15 cellular contexts compared by ENCODE assay signal in the genomic region with DNA sequence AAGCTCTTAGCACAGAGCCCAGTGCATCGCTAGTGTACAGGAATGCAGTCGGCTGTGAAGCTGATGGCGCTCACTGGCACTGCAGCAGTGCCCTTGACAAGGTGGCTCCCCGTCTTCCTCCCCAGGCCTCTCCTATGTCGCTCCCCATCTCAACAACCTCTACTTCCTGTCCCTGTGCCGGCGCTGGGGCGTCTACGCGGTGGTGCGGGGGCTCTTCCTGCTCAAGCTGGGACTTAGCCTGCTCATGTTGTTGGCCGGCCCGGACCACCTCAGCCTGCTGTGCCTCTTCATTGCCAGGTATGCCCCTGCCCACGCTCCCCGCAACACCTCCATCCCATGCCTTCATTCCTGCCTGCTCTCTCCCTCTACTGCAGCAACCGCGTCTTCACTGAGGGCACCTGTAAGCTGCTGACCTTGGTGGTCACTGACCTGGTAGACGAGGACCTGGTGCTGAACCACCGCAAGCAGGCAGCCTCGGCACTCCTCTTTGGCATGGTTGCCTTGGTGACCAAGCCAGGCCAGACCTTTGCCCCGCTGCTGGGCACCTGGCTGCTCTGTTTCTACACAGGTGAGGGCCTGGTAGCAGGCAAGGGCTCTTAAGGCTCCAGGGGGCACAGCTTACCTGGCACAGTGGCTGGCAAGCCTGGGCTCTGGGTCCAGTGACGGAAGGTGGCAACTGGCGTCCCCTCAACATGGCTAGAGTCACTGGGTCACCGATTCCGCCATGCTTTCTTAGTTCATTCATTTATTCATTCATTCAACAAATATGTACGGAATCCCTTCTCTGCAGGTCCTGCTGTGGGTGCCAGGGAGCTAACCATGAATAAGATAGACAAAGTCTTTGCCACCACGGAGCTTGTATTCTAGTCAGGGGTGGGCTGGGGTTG. TPM values are rescaled to one million over a fixed set of nuclear protein-coding genes. Genes with fewer than 3 reads are reported as not detected.
DNase-seq lines count a peak whose midpoint lies in the region; TF ChIP-seq lines count a peak whose summit lies in the region.
"Had no signal": no experiment of that assay in that cellular context is flagged by ENCODE, and none has a peak within 500 bp of the region (broad histone marks: within the 10 kb centered on the region; RNA-seq: fewer than 3 reads in every experiment).

No MANE protein-coding gene starts in this region.

- no peaks in the 10 kb centered on the region for H3K9me3 ChIP-seq in neuronal stem cell (replicated peaks in 1 of 2; ENCODE audit: control insufficient read depth in 2 of 2, insufficient read depth in 1 of 2, low read depth in 1 of 2, low read length in 2 of 2)
- H3K9me3 ChIP-seq: psoas muscle had no signal

- H2BK12ac ChIP-seq in neuronal stem cell (ENCODE audit: low read length), result no peak overlapping the region

- no peak overlapping the region for H3K4ac ChIP-seq in neuronal stem cell (ENCODE audit: low read length)

- no peak overlapping the region for H3K4me3 Mint-ChIP-seq in activated CD4-positive, alpha-beta memory T cell treated with anti-CD3 and anti-CD28 coated beads for 36 hours
- peak overlapping the region; percentile 30 for H3K4me3 Mint-ChIP-seq in activated naive CD8-positive, alpha-beta T cell
- H3K4me3 Mint-ChIP-seq in mesothelial cell of epicardium, result no peak overlapping the region
- H3K4me3 Mint-ChIP-seq: nephron had no signal

- peak overlapping the region; percentile 74 for H2BK120ac ChIP-seq in neuronal stem cell (ENCODE audit: low read depth, low read length)

- no peak overlapping the region for H3K4me2 ChIP-seq in neuronal stem cell (ENCODE audit: insufficient read depth, low read length, poor library complexity, severe bottlenecking)

- peak; percentile 63 for DNase-seq in activated CD8-positive, alpha-beta memory T cell treated with anti-CD3 and anti-CD28 coated beads for 24 hours
- DNase-seq in activated CD8-positive, alpha-beta memory T cell treated with anti-CD3 and anti-CD28 coated beads, Interleukin-2, amount 50 U/mL, for 48 hours, result no peak
- DNase-seq in activated CD4-positive, alpha-beta memory T cell treated with anti-CD3 and anti-CD28 coated beads for 36 hours, result peak; percentile 31
- DNase-seq in neuronal stem cell (ENCODE audit: low spot score) (no peak), mesothelial cell of epicardium (ENCODE audit: low spot score in 2 of 2, unreplicated experiment in 2 of 2) (no peak), anterior cingulate cortex (lab: John Stamatoyannopoulos, UW) (no peak), LoVo (ENCODE audit: low spot score) (no peak)
- DNase-seq: amniotic stem cell, mammary epithelial cell, NCI-H345 had no signal

- H3K9me3 Mint-ChIP-seq in activated CD4-positive, alpha-beta memory T cell treated with anti-CD3 and anti-CD28 coated beads for 36 hours, result no peaks in the 10 kb centered on the region
- no peaks in the 10 kb centered on the region for H3K9me3 Mint-ChIP-seq in activated naive CD8-positive, alpha-beta T cell (ENCODE audit: low read depth)
- H3K9me3 Mint-ChIP-seq in mesothelial cell of epicardium, result no peaks in the 10 kb centered on the region
- H3K9me3 Mint-ChIP-seq: nephron had no signal

- TF ChIP-seq CTCF in mesothelial cell of epicardium (IDR thresholded peaks at IDR 0.05; ENCODE audit: unreplicated experiment), result no peak

- H3K18ac ChIP-seq in neuronal stem cell (ENCODE audit: low read length), result peak overlapping the region; percentile 38

- peaks cover 14% of the 10 kb centered on the region for H3K4me1 Mint-ChIP-seq in activated CD4-positive, alpha-beta memory T cell treated with anti-CD3 and anti-CD28 coated beads for 36 hours (ENCODE audit: low read depth)
- H3K4me1 Mint-ChIP-seq in activated naive CD8-positive, alpha-beta T cell (ENCODE audit: low read depth), result peaks cover 33% of the 10 kb centered on the region
- H3K4me1 Mint-ChIP-seq in mesothelial cell of epicardium, result no peaks in the 10 kb centered on the region
- H3K4me1 Mint-ChIP-seq: nephron had no signal

- POLR2A ChIA-PET in activated CD4-positive, alpha-beta memory T cell treated with anti-CD3 and anti-CD28 coated beads for 36 hours (lab: Charles Lee), result interaction anchor here (1.0 kb wide), 1 partner anchor 15 kb away, joined by 3 read pairs; no protein-coding TSS in a partner anchor

- peak overlapping the region; percentile 93 for H2BK5ac ChIP-seq in neuronal stem cell (ENCODE audit: low read length)

- no peak overlapping the region for H3K27ac Mint-ChIP-seq in activated CD4-positive, alpha-beta memory T cell treated with anti-CD3 and anti-CD28 coated beads for 36 hours
- peak overlapping the region; percentile 91 for H3K27ac Mint-ChIP-seq in activated naive CD8-positive, alpha-beta T cell
- no peak overlapping the region for H3K27ac Mint-ChIP-seq in mesothelial cell of epicardium
- H3K27ac Mint-ChIP-seq: nephron had no signal

- H3K79me1 ChIP-seq in neuronal stem cell (ENCODE audit: low read depth, low read length), result peaks cover 2% of the 10 kb centered on the region

- peaks cover under 1 to 60% of the 10 kb centered on the region in 2 donors for H3K36me3 ChIP-seq in neuronal stem cell (replicated peaks in 1 of 2; ENCODE audit: control insufficient read depth in 2 of 2, insufficient read depth in 2 of 2, low read length in 2 of 2)

- peak overlapping the region; percentile 63 for H2AK5ac ChIP-seq in neuronal stem cell (ENCODE audit: low read depth, low read length)

- no peaks in the 10 kb centered on the region for H3K27me3 Mint-ChIP-seq in activated CD4-positive, alpha-beta memory T cell treated with anti-CD3 and anti-CD28 coated beads for 36 hours
- no peaks in the 10 kb centered on the region for H3K27me3 Mint-ChIP-seq in activated naive CD8-positive, alpha-beta T cell
- H3K27me3 Mint-ChIP-seq in mesothelial cell of epicardium (ENCODE audit: low read depth), result no peaks in the 10 kb centered on the region

- H3K27me3 ChIP-seq in neuronal stem cell (ENCODE audit: control insufficient read depth in 3 of 3, insufficient read depth in 3 of 3, low read depth in 1 of 3, low read length in 3 of 3), result no peaks in the 10 kb centered on the region

- H3K9ac ChIP-seq in neuronal stem cell (ENCODE audit: low read depth, low read length, poor library complexity), result peak overlapping the region; percentile 70

- H3K36me3 Mint-ChIP-seq in activated CD4-positive, alpha-beta memory T cell treated with anti-CD3 and anti-CD28 coated beads for 36 hours, result peaks cover 3% of the 10 kb centered on the region
- no peaks in the 10 kb centered on the region for H3K36me3 Mint-ChIP-seq in activated naive CD8-positive, alpha-beta T cell
- H3K36me3 Mint-ChIP-seq in mesothelial cell of epicardium, result no peaks in the 10 kb centered on the region

- no peak overlapping the region for H3K23ac ChIP-seq in neuronal stem cell (ENCODE audit: low read depth, low read length, poor library complexity)

- no peak overlapping the region for H2BK15ac ChIP-seq in neuronal stem cell (ENCODE audit: low read length)

- intact Hi-C loops in activated CD4-positive, alpha-beta memory T cell treated with anti-CD3 and anti-CD28 coated beads for 36 hours (cut with micrococcal nuclease), result no loop called here

- H3K4me3 ChIP-seq in neuronal stem cell (ENCODE audit: low read length in 2 of 2), result no peak overlapping the region
- H3K4me3 ChIP-seq: psoas muscle had no signal

- H3K14ac ChIP-seq in neuronal stem cell (ENCODE audit: low read length), result no peak overlapping the region

- peak overlapping the region; percentile 56 for H4K8ac ChIP-seq in neuronal stem cell (ENCODE audit: low read depth, low read length)

- no peak overlapping the region for H2AFZ ChIP-seq in neuronal stem cell (ENCODE audit: low read length)

- no peak overlapping the region for H4K91ac ChIP-seq in neuronal stem cell (ENCODE audit: low read depth, low read length, poor library complexity)

- CTCF ChIA-PET in activated CD4-positive, alpha-beta memory T cell treated with anti-CD3 and anti-CD28 coated beads for 36 hours (lab: Charles Lee), result interaction anchor here (0.8 to 1.5 kb wide), 3 partner anchors 75 to 243 kb away, joined by 4 to 6 read pairs (median 4); no protein-coding TSS in a partner anchor

- H3K27ac ChIP-seq in neuronal stem cell (replicated peaks; ENCODE audit: low read length), result no peak overlapping the region
- H3K27ac ChIP-seq: psoas muscle had no signal

- no CpG with 5 or more reads among the region's 27 CpGs for WGBS in neuronal stem cell (ENCODE audit: extremely low coverage in 2 of 2, insufficient read length in 2 of 2, insufficient replicate concordance in 1 of 2), 2 donors

- H3K4me1 ChIP-seq in neuronal stem cell (ENCODE audit: control insufficient read depth in 2 of 2, insufficient read depth in 1 of 2, low read depth in 1 of 2, low read length in 2 of 2), result no peaks in the 10 kb centered on the region
- H3K4me1 ChIP-seq: psoas muscle had no signal

RNA-seq across cellular contexts. Expression of gene C10orf95, which starts 22.3 kb away (rescaled TPM):
- total RNA-seq in activated CD4-positive, alpha-beta memory T cell treated with anti-CD3 and anti-CD28 coated beads for 36 hours, result under 1 TPM; 0.19 to 0.48 TPM
- polyA plus RNA-seq in neuronal stem cell (2013, experiment 1 of 2), result 0.10 TPM
- 0.18 TPM for polyA plus RNA-seq in neuronal stem cell (2013, experiment 2 of 2)
- total RNA-seq in mesothelial cell of epicardium, result not detected in 3 replicates
- total RNA-seq: A673, psoas muscle, subcutaneous adipose tissue had no signal

RNA-seq across cellular contexts. Expression of gene ACTR1A, which starts 28.8 kb away (rescaled TPM):
- total RNA-seq in activated CD4-positive, alpha-beta memory T cell treated with anti-CD3 and anti-CD28 coated beads for 36 hours, result 10 to 100 TPM; 56.9 to 62.2 TPM
- polyA plus RNA-seq in neuronal stem cell (2013, experiment 1 of 2), result 68.5 TPM
- polyA plus RNA-seq in neuronal stem cell (2013, experiment 2 of 2), result 66.5 TPM
- 91.5 to 93.6 TPM (median 91.7 TPM) in 3 replicates for total RNA-seq in mesothelial cell of epicardium

RNA-seq across cellular contexts. Expression of gene SUFU, which starts 30.1 kb away (rescaled TPM):
- total RNA-seq in activated CD4-positive, alpha-beta memory T cell treated with anti-CD3 and anti-CD28 coated beads for 36 hours, result 1 to 10 TPM; 8.2 to 10.0 TPM
- polyA plus RNA-seq in neuronal stem cell (2013, experiment 1 of 2), result 15.6 TPM
- 15.2 TPM for polyA plus RNA-seq in neuronal stem cell (2013, experiment 2 of 2)
- 32.4 to 33.4 TPM (median 32.7 TPM) in 3 replicates for total RNA-seq in mesothelial cell of epicardium

RNA-seq across cellular contexts. Expression of gene CUEDC2, which starts 41.3 kb away (rescaled TPM):
- 10 to 100 TPM; 68.6 to 68.9 TPM for total RNA-seq in activated CD4-positive, alpha-beta memory T cell treated with anti-CD3 and anti-CD28 coated beads for 36 hours
- polyA plus RNA-seq in neuronal stem cell (2013, experiment 1 of 2), result 114 TPM
- polyA plus RNA-seq in neuronal stem cell (2013, experiment 2 of 2), result 113 TPM
- 75.0 to 80.5 TPM (median 75.6 TPM) in 3 replicates for total RNA-seq in mesothelial cell of epicardium

RNA-seq across cellular contexts. Expression of gene FBXL15, which starts 53.1 kb away (rescaled TPM):
- total RNA-seq in activated CD4-positive, alpha-beta memory T cell treated with anti-CD3 and anti-CD28 coated beads for 36 hours, result 10 to 100 TPM; 10.8 to 11.4 TPM
- polyA plus RNA-seq in neuronal stem cell (2013, experiment 1 of 2), result 4.7 TPM
- polyA plus RNA-seq in neuronal stem cell (2013, experiment 2 of 2), result 4.8 TPM
- 9.4 to 11.7 TPM (median 10.1 TPM) in 3 replicates for total RNA-seq in mesothelial cell of epicardium

Comparison
In these comparisons a context has a peak if more than half of its experiments do, and no peak if none do; other contexts are left out.
1. DNase-seq: peak in activated CD8-positive, alpha-beta memory T cell treated with anti-CD3 and anti-CD28 coated beads for 24 hours (single experiment) and activated CD4-positive, alpha-beta memory T cell treated with anti-CD3 and anti-CD28 coated beads for 36 hours (single experiment); none in activated CD8-positive, alpha-beta memory T cell treated with anti-CD3 and anti-CD28 coated beads, Interleukin-2, amount 50 U/mL, for 48 hours (single experiment), neuronal stem cell (single experiment), mesothelial cell of epicardium (0 of 2), anterior cingulate cortex (0 of 58) and LoVo (single experiment).